In the genomic region with DNA sequence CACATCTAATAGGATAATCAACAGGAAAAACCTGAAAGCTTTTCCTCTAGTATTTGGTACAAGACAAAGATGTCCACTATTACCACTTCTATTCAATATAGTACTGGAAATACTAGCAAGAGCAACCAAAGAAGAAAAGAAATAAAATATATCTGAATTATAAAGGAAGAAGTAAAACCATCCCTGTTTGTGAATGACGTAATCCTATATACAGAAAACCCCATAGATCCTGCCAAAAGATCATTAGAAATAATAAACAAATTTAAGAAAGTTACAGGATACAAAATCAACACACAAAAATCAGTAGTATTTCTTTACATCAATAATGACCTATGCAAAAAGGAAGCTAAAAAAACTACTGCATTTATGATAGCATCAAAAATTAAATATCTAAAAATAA, we compare ENCODE assay signal across 21 cellular contexts.
DNase-seq lines count a peak whose midpoint lies in the region; ATAC-seq, FAIRE-seq and TF ChIP-seq lines count a peak whose summit lies in the region.
"Had no signal": no experiment of that assay in that cellular context is flagged by ENCODE, and none has a peak within 500 bp of the region (broad histone marks: within the 10 kb centered on the region; RNA-seq: fewer than 3 reads in every experiment).

No MANE protein-coding gene starts in this region.

- DNase-seq in HepG2 (ENCODE audit: low spot score): no peak
- no peak for DNase-seq in right lobe of liver
- DNase-seq in GM12878 (ENCODE audit: low read depth, low spot score): no peak
- DNase-seq in small intestine: no peak
- DNase-seq in effector CD8-positive, alpha-beta T cell (lab: John Stamatoyannopoulos, UW): no peak
- DNase-seq: AML-193; Caco-2; Calu3; CD4-positive, alpha-beta T cell; CD8-positive, alpha-beta T cell; DMS79 treated with DMSO at 0.1 percent for 48 hours; GF-D8 had no signal

- H3K4me3 ChIP-seq in HepG2 (replicated peaks in 1 of 3; ENCODE audit: insufficient read depth in 1 of 3, low read depth in 2 of 3, low read length in 3 of 3): no peak overlapping the region
- H3K4me3 ChIP-seq in right lobe of liver: no peak overlapping the region
- H3K4me3 ChIP-seq in GM12878: no peak overlapping the region
- no peak overlapping the region for H3K4me3 ChIP-seq in small intestine (ENCODE audit: low read depth in 1 of 2, low read length in 2 of 2)
- H3K4me3 ChIP-seq: A549; BLaER1 treated with 17β-estradiol and CSF1 and Interleukin-3, amounts not matched to agents 10 nM and 100 nM had no signal

- H3K79me2 ChIP-seq in HepG2 (ENCODE audit: insufficient read depth, low read length): no peaks in the 10 kb centered on the region
- H3K79me2 ChIP-seq in GM12878 (ENCODE audit: control insufficient read depth, insufficient read depth, low read length): no peaks in the 10 kb centered on the region

- 0% methylated on average over 1 of the region's 1 CpG for WGBS in HepG2 (ENCODE audit: low lambda C conversion rate)
- 29% methylated on average over 1 of the region's 1 CpG for WGBS in right lobe of liver (ENCODE audit: insufficient coverage, low coverage, low lambda C conversion rate, missing lambda C conversion rate)
- 0% methylated on average over 1 of the region's 1 CpG for WGBS in GM12878 (ENCODE audit: insufficient coverage, insufficient replicate concordance, low lambda C conversion rate, missing lambda C conversion rate)
- 75 to 82% (median 79%) methylated on average over 1 of the region's 1 CpG for WGBS in small intestine, 3 donors

- H2AFZ ChIP-seq in HepG2 (ENCODE audit: low read length) (no peak overlapping the region), GM12878 (ENCODE audit: control insufficient read depth, low read depth, low read length) (no peak overlapping the region)

- H3K9me3 ChIP-seq in HepG2 (ENCODE audit: low read length) (no peaks in the 10 kb centered on the region), right lobe of liver (no peaks in the 10 kb centered on the region), GM12878 (replicated peaks; ENCODE audit: control insufficient read depth, insufficient read depth, low read length) (no peaks in the 10 kb centered on the region), small intestine (ENCODE audit: control insufficient read depth, low read depth) (no peaks in the 10 kb centered on the region)
- H3K9me3 ChIP-seq: A549, Caco-2 had no signal

- H3K27me3 ChIP-seq in HepG2 (ENCODE audit: control insufficient read depth in 1 of 2, insufficient read depth in 2 of 2, low read length in 2 of 2) (no peaks in the 10 kb centered on the region), right lobe of liver (no peaks in the 10 kb centered on the region), GM12878 (replicated peaks in 1 of 2; ENCODE audit: control insufficient read depth in 2 of 2, insufficient read depth in 2 of 2, low read length in 1 of 2) (no peaks in the 10 kb centered on the region), small intestine (ENCODE audit: control insufficient read depth in 2 of 2, insufficient read depth in 2 of 2, low read length in 2 of 2) (no peaks in the 10 kb centered on the region)
- H3K27me3 ChIP-seq: BLaER1 treated with 17β-estradiol and CSF1 and Interleukin-3, amounts not matched to agents 10 nM and 100 nM had no signal

- no peaks in the 10 kb centered on the region for H3K36me3 ChIP-seq in HepG2 (replicated peaks in 1 of 2; ENCODE audit: control insufficient read depth in 1 of 2, insufficient read depth in 2 of 2, low read length in 2 of 2)
- no peaks in the 10 kb centered on the region for H3K36me3 ChIP-seq in right lobe of liver
- H3K36me3 ChIP-seq in GM12878 (ENCODE audit: control insufficient read depth in 2 of 2, insufficient read depth in 2 of 2, low read length in 1 of 2): no peaks in the 10 kb centered on the region
- no peaks in the 10 kb centered on the region for H3K36me3 ChIP-seq in small intestine (ENCODE audit: control insufficient read depth in 2 of 2, insufficient read depth in 2 of 2, low read length in 2 of 2)
- H3K36me3 ChIP-seq: BLaER1 treated with 17β-estradiol and CSF1 and Interleukin-3, amounts not matched to agents 10 nM and 100 nM had no signal

- H3K9ac ChIP-seq in HepG2 (ENCODE audit: insufficient read depth, low read depth, low read length): no peak overlapping the region
- no peak overlapping the region for H3K9ac ChIP-seq in GM12878 (ENCODE audit: control insufficient read depth, insufficient read depth, low read length)
- H3K9ac ChIP-seq: BLaER1 treated with 17β-estradiol and CSF1 and Interleukin-3, amounts not matched to agents 10 nM and 100 nM had no signal

- SMC1A ChIA-PET in GM12878 (lab: Charles Lee; ENCODE audit: uncharacterized antibody, unreplicated experiment): interaction anchor here (1.5 kb wide), 1 partner anchor 10 kb away, joined by 5 read pairs; no protein-coding TSS in a partner anchor

- intact Hi-C loops in HepG2 (cut with micrococcal nuclease; ENCODE audit: unreplicated experiment) (no loop called here), right lobe of liver (cut with DNase I) (no loop called here), GM12878 (cut with micrococcal nuclease; ENCODE audit: unreplicated experiment) (no loop called here)

- POLR2A ChIA-PET in HepG2 (lab: Yijun Ruan, JAX): no interaction called here
- POLR2A ChIA-PET in GM12878 (lab: Charles Lee): no interaction called here

- CTCF ChIA-PET in HepG2 (lab: Yijun Ruan, JAX; ENCODE audit: low intra/inter-chr PET ratio, low total read pairs) (no interaction called here), GM12878 (lab: Yijun Ruan, JAX) (no interaction called here)

- H3K27ac ChIP-seq in HepG2 (ENCODE audit: extremely low read length, insufficient read depth, low read length) (no peak overlapping the region), right lobe of liver (no peak overlapping the region), GM12878 (ENCODE audit: control insufficient read depth, insufficient read depth) (no peak overlapping the region), small intestine (ENCODE audit: low read depth in 1 of 2, low read length in 1 of 2) (no peak overlapping the region)
- H3K27ac ChIP-seq: 22Rv1; A549; BLaER1 treated with 17β-estradiol and CSF1 and Interleukin-3, amounts not matched to agents 10 nM and 100 nM; C4-2B had no signal

- BruUV-seq in HepG2 (replicated peaks; lab: Mats Ljungman, UMichigan): no TSS peak
- no TSS peak for BruUV-seq in GM12878 (replicated peaks; lab: Mats Ljungman, UMichigan)

- TF ChIP-seq RAD21 in HepG2 (CRISPR knock-in tag; IDR thresholded peaks at IDR 0.05) (no peak), GM12878 (IDR thresholded peaks at IDR 0.05; ENCODE audit: insufficient read depth, low read depth, low read length) (no peak)

- RAD21 ChIA-PET in GM12878 (lab: Charles Lee; ENCODE audit: unreplicated experiment): no interaction called here

- TF ChIP-seq POLR2A in HepG2 (IDR thresholded peaks at IDR 0.05; ENCODE audit: insufficient read depth in 1 of 2, low read depth in 2 of 2, low read length in 2 of 2) (no peak), right lobe of liver (IDR thresholded peaks at IDR 0.05) (no peak), GM12878 (IDR thresholded peaks at IDR 0.05; ENCODE audit: low read depth, low read length) (no peak)

- in situ Hi-C loops in HepG2 (cut with HindIII; ENCODE audit: extremely low pct_ligation_motif_present, low pct_unique_long_range_greater_than_20kb): no loop called here
- in situ Hi-C loops in GM12878 (cut with MboI): no loop called here

- no peak overlapping the region for H3K4me2 ChIP-seq in HepG2 (ENCODE audit: low read depth, low read length)
- H3K4me2 ChIP-seq in GM12878 (ENCODE audit: control insufficient read depth, insufficient read depth): no peak overlapping the region
- H3K4me2 ChIP-seq: A549; BLaER1 treated with 17β-estradiol and CSF1 and Interleukin-3, amounts not matched to agents 10 nM and 100 nM had no signal

- no peak for ATAC-seq in HepG2
- ATAC-seq in right lobe of liver: no peak
- no peak for ATAC-seq in GM12878
- no peak for ATAC-seq in HG02852 (IDR thresholded peaks at IDR 0.05; ENCODE audit: unreplicated experiment)
- ATAC-seq: A549; CD8-positive, alpha-beta T cell had no signal

- no peak for TF ChIP-seq CTCF in HepG2 (CRISPR knock-in tag; IDR thresholded peaks at IDR 0.05)
- no peak for TF ChIP-seq CTCF in right lobe of liver (IDR thresholded peaks at IDR 0.05)
- no peak for TF ChIP-seq CTCF in GM12878 (IDR thresholded peaks at IDR 0.05 in 2 of 3, conservative IDR thresholded peaks at IDR 0.05 in 1 of 3; ENCODE audit: control insufficient read depth in 2 of 3, extremely low read depth in 1 of 3, insufficient read depth in 1 of 3, low read depth in 3 of 3, low read length in 3 of 3)

- H4K20me1 ChIP-seq in HepG2 (ENCODE audit: insufficient read depth, low read length): no peaks in the 10 kb centered on the region
- no peaks in the 10 kb centered on the region for H4K20me1 ChIP-seq in GM12878 (ENCODE audit: control insufficient read depth, insufficient read depth)
- H4K20me1 ChIP-seq: BLaER1 treated with 17β-estradiol and CSF1 and Interleukin-3, amounts not matched to agents 10 nM and 100 nM had no signal

- no peak for FAIRE-seq in HepG2 (lab: Jason Lieb, UNC)
- no peak for FAIRE-seq in GM12878 (lab: Jason Lieb, UNC)
- peak; percentile 55 for FAIRE-seq in small intestine (lab: Jason Lieb, UNC)
- FAIRE-seq: A549, D721Med, G401.6, GM12892, GM18507 had no signal

- no peak for TF ChIP-seq EP300 in HepG2 (IDR thresholded peaks at IDR 0.05; ENCODE audit: low read depth in 2 of 2, low read length in 2 of 2)
- TF ChIP-seq EP300 in HepG2 (CRISPR knock-in tag; IDR thresholded peaks at IDR 0.05; ENCODE audit: borderline replicate concordance): no peak
- TF ChIP-seq EP300 in GM12878 (IDR thresholded peaks at IDR 0.05; ENCODE audit: borderline replicate concordance in 1 of 2, control insufficient read depth in 1 of 2, low read depth in 2 of 2, low read length in 2 of 2): no peak

- no peaks in the 10 kb centered on the region for H3K4me1 ChIP-seq in HepG2 (ENCODE audit: insufficient read depth, low read length)
- H3K4me1 ChIP-seq in right lobe of liver: no peaks in the 10 kb centered on the region
- no peaks in the 10 kb centered on the region for H3K4me1 ChIP-seq in GM12878 (ENCODE audit: control insufficient read depth, insufficient read depth, low read length)
- no peaks in the 10 kb centered on the region for H3K4me1 ChIP-seq in small intestine (ENCODE audit: control insufficient read depth in 2 of 2, insufficient read depth in 1 of 2, low read depth in 1 of 2, low read length in 1 of 2)
- H3K4me1 ChIP-seq: A549, Caco-2 had no signal

TF ChIP-seq in HepG2, 621 proteins besides CTCF, POLR2A, EP300 and RAD21:
- TF ChIP-seq ATRX (CRISPR knock-in tag; IDR thresholded peaks at IDR 0.05; ENCODE audit: borderline replicate concordance): no peak
- TF ChIP-seq ATF7 (IDR thresholded peaks at IDR 0.05): peak; percentile 96
- TF ChIP-seq ATF7 (CRISPR knock-in tag; IDR thresholded peaks at IDR 0.05): no peak
